Comparison of ENCODE assay signal across 1 cellular context in genomic region chr19:19033426-19034203, GRCh38.
A peak's percentile ranks its signal among the peaks of the same experiment; 100 is the strongest.
TF ChIP-seq lines count a peak whose summit lies in the region.

Gene ARMC6 (plus strand): TSS chr19:19033603. CDS start chr19:19034210, 607 bp downstream.
Gene SUGP2 (minus strand): TSS chr19:19033517. CDS start chr19:19031071, 2,446 bp downstream.

TF ChIP-seq in K562, 482 proteins besides CTCF, POLR2A, EP300 and RAD21 (continued from another document and continues in another):
- TF ChIP-seq ZBTB17 (CRISPR knock-in tag; IDR thresholded peaks at IDR 0.05) (no peak), ZNF165 (CRISPR knock-in tag; IDR thresholded peaks at IDR 0.05; ENCODE audit: borderline replicate concordance) (no peak), ZNF639 (CRISPR knock-in tag; conservative IDR thresholded peaks at IDR 0.05 in 1 of 2, IDR thresholded peaks at IDR 0.05 in 1 of 2) (no peak), E2F3 (CRISPR knock-in tag; IDR thresholded peaks at IDR 0.05) (no peak), NEUROD1 (IDR thresholded peaks at IDR 0.05; ENCODE audit: borderline replicate concordance, low read depth, low read length, partially characterized antibody) (no peak), HEY1 (CRISPR knock-in tag; IDR thresholded peaks at IDR 0.05; ENCODE audit: borderline replicate concordance) (no peak), SMAD3 (CRISPR knock-in tag; conservative IDR thresholded peaks at IDR 0.05) (no peak), SMARCA4 (IDR thresholded peaks at IDR 0.05) (no peak), NFE2L1 (tag; IDR thresholded peaks at IDR 0.05; ENCODE audit: borderline replicate concordance, low read depth) (no peak), MCM2 (IDR thresholded peaks at IDR 0.05; ENCODE audit: low read depth) (no peak), ZKSCAN8 (CRISPR knock-in tag; IDR thresholded peaks at IDR 0.05) (no peak), ZNF274 (IDR thresholded peaks at IDR 0.05; ENCODE audit: borderline replicate concordance, low read depth, low read length) (no peak), BMI1 (IDR thresholded peaks at IDR 0.05; ENCODE audit: low read length) (no peak), PRDM10 (IDR thresholded peaks at IDR 0.05; ENCODE audit: partially characterized antibody) (no peak), ZZZ3 (IDR thresholded peaks at IDR 0.05) (no peak), CAMTA2 (CRISPR knock-in tag; conservative IDR thresholded peaks at IDR 0.05) (no peak), NUFIP1 (IDR thresholded peaks at IDR 0.05; ENCODE audit: partially characterized antibody) (no peak), ASH1L (IDR thresholded peaks at IDR 0.05; ENCODE audit: borderline replicate concordance, low read depth, partially characterized antibody) (no peak), MAFF (IDR thresholded peaks at IDR 0.05; ENCODE audit: low read length) (no peak), RBM34 (IDR thresholded peaks at IDR 0.05; ENCODE audit: borderline replicate concordance, insufficient read depth, low read length) (no peak), TAF15 (IDR thresholded peaks at IDR 0.05; ENCODE audit: low read depth, low read length) (no peak), WHSC1 (IDR thresholded peaks at IDR 0.05; ENCODE audit: low read length) (no peak), ETS2 (tag; IDR thresholded peaks at IDR 0.05; ENCODE audit: borderline replicate concordance, poor library complexity, severe bottlenecking) (no peak), KDM2B (CRISPR knock-in tag; IDR thresholded peaks at IDR 0.05) (no peak), RHOXF2B (CRISPR knock-in tag; conservative IDR thresholded peaks at IDR 0.05) (no peak), SRSF7 (optimal IDR thresholded peaks at IDR 0.05; ENCODE audit: low read depth, low read length) (no peak), ZC3H4 (CRISPR knock-in tag; IDR thresholded peaks at IDR 0.05; ENCODE audit: borderline replicate concordance) (no peak), TCFL5 (CRISPR knock-in tag; conservative IDR thresholded peaks at IDR 0.05) (no peak), ZNF695 (CRISPR knock-in tag; IDR thresholded peaks at IDR 0.05) (no peak), NONO (IDR thresholded peaks at IDR 0.05; ENCODE audit: low read depth in 2 of 2, low read length in 1 of 2) (peak in 1 of 2 experiments; percentile 6; a peak in 3 of 4 replicates), ZNF592 (IDR thresholded peaks at IDR 0.05) (peak; percentile 64; the same call in 1 of the 2 replicates), ZBED1 (IDR thresholded peaks at IDR 0.05) (no peak), CREB5 (CRISPR knock-in tag; IDR thresholded peaks at IDR 0.05) (no peak), SMARCC2 (IDR thresholded peaks at IDR 0.05; ENCODE audit: low read depth) (0 out of 2 replicates have a peak, but pooled peaks have one; percentile 18), KLF16 (IDR thresholded peaks at IDR 0.05) (peak; percentile 70), POLR2B (IDR thresholded peaks at IDR 0.05; ENCODE audit: low read depth, partially characterized antibody) (peak; percentile 80), TEAD4 (IDR thresholded peaks at IDR 0.05; ENCODE audit: low read length) (peak; percentile 35), TEAD4 (CRISPR knock-in tag; IDR thresholded peaks at IDR 0.05; ENCODE audit: borderline replicate concordance) (no peak), ZSCAN29 (IDR thresholded peaks at IDR 0.05) (no peak), PPARD (CRISPR knock-in tag; IDR thresholded peaks at IDR 0.05) (no peak), ZBTB9 (CRISPR knock-in tag; IDR thresholded peaks at IDR 0.05) (no peak), TCF7L2 (IDR thresholded peaks at IDR 0.05; ENCODE audit: low read depth, low read length) (no peak), PHF8 (IDR thresholded peaks at IDR 0.05; ENCODE audit: borderline replicate concordance, low read length) (peak; percentile 87; the same call in 1 of the 2 replicates), ZNF3 (CRISPR knock-in tag; IDR thresholded peaks at IDR 0.05) (no peak)
- TF ChIP-seq, protein P1, sequence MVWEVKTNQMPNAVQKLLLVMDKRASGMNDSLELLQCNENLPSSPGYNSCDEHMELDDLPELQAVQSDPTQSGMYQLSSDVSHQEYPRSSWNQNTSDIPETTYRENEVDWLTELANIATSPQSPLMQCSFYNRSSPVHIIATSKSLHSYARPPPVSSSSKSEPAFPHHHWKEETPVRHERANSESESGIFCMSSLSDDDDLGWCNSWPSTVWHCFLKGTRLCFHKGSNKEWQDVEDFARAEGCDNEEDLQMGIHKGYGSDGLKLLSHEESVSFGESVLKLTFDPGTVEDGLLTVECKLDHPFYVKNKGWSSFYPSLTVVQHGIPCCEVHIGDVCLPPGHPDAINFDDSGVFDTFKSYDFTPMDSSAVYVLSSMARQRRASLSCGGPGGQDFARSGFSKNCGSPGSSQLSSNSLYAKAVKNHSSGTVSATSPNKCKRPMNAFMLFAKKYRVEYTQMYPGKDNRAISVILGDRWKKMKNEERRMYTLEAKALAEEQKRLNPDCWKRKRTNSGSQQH (CRISPR knock-in tag; IDR thresholded peaks at IDR 0.05): no peak
- TF ChIP-seq, protein P2, sequence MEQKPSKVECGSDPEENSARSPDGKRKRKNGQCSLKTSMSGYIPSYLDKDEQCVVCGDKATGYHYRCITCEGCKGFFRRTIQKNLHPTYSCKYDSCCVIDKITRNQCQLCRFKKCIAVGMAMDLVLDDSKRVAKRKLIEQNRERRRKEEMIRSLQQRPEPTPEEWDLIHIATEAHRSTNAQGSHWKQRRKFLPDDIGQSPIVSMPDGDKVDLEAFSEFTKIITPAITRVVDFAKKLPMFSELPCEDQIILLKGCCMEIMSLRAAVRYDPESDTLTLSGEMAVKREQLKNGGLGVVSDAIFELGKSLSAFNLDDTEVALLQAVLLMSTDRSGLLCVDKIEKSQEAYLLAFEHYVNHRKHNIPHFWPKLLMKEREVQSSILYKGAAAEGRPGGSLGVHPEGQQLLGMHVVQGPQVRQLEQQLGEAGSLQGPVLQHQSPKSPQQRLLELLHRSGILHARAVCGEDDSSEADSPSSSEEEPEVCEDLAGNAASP (IDR thresholded peaks at IDR 0.05): no peak
- TF ChIP-seq, protein P3, sequence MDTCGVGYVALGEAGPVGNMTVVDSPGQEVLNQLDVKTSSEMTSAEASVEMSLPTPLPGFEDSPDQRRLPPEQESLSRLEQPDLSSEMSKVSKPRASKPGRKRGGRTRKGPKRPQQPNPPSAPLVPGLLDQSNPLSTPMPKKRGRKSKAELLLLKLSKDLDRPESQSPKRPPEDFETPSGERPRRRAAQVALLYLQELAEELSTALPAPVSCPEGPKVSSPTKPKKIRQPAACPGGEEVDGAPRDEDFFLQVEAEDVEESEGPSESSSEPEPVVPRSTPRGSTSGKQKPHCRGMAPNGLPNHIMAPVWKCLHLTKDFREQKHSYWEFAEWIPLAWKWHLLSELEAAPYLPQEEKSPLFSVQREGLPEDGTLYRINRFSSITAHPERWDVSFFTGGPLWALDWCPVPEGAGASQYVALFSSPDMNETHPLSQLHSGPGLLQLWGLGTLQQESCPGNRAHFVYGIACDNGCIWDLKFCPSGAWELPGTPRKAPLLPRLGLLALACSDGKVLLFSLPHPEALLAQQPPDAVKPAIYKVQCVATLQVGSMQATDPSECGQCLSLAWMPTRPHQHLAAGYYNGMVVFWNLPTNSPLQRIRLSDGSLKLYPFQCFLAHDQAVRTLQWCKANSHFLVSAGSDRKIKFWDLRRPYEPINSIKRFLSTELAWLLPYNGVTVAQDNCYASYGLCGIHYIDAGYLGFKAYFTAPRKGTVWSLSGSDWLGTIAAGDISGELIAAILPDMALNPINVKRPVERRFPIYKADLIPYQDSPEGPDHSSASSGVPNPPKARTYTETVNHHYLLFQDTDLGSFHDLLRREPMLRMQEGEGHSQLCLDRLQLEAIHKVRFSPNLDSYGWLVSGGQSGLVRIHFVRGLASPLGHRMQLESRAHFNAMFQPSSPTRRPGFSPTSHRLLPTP (IDR thresholded peaks at IDR 0.05; ENCODE audit: borderline replicate concordance, extremely low read depth, insufficient read length): no peak
- TF ChIP-seq, protein P4, sequence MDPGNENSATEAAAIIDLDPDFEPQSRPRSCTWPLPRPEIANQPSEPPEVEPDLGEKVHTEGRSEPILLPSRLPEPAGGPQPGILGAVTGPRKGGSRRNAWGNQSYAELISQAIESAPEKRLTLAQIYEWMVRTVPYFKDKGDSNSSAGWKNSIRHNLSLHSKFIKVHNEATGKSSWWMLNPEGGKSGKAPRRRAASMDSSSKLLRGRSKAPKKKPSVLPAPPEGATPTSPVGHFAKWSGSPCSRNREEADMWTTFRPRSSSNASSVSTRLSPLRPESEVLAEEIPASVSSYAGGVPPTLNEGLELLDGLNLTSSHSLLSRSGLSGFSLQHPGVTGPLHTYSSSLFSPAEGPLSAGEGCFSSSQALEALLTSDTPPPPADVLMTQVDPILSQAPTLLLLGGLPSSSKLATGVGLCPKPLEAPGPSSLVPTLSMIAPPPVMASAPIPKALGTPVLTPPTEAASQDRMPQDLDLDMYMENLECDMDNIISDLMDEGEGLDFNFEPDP (CRISPR knock-in tag; IDR thresholded peaks at IDR 0.05): no peak
